9 cellular contexts compared by ENCODE assay signal in the genomic region with DNA sequence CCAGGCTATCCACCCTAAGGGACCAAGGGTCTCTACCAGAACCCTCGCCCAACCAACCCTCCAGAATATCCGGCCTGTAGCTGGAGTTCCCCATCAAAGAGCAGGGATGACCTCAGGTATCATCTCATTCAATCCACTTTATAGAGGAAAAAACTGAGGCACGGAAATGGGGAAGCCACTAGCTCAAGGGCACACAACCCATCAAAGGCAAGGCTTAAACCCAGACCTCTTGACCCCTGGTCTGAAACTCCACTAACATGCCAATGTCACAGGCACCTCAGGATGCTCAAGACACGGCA. TPM values are rescaled to one million over a fixed set of nuclear protein-coding genes. Genes with fewer than 3 reads are reported as not detected.
DNase-seq lines count a peak whose midpoint lies in the region; ATAC-seq, FAIRE-seq and TF ChIP-seq lines count a peak whose summit lies in the region.
"Had no signal": no experiment of that assay in that cellular context is flagged by ENCODE, and none has a peak within 500 bp of the region (broad histone marks: within the 10 kb centered on the region; RNA-seq: fewer than 3 reads in every experiment).

No MANE protein-coding gene starts in this region.

- no peak overlapping the region for H3K14ac ChIP-seq in neuronal stem cell (ENCODE audit: low read length)

- peaks cover 5% of the 10 kb centered on the region for H3K36me3 ChIP-seq in CD4-positive, CD25-positive, alpha-beta regulatory T cell (ENCODE audit: control insufficient read depth, insufficient read depth, low read length)
- H3K36me3 ChIP-seq in OCI-LY3 (replicated peaks; ENCODE audit: low read depth, low read length) (peaks cover 16% of the 10 kb centered on the region), endodermal cell (ENCODE audit: control insufficient read depth, insufficient read depth, low read length) (peaks cover 18% of the 10 kb centered on the region), neuronal stem cell (replicated peaks in 1 of 2; ENCODE audit: control insufficient read depth in 2 of 2, insufficient read depth in 2 of 2, low read length in 2 of 2) (peaks cover 4 to 30% of the 10 kb centered on the region in 2 donors)

- H3K4me1 ChIP-seq in CD4-positive, CD25-positive, alpha-beta regulatory T cell (ENCODE audit: control insufficient read depth, insufficient read depth, low read length, poor library complexity, severe bottlenecking), result peaks cover 43% of the 10 kb centered on the region
- H3K4me1 ChIP-seq in OCI-LY3 (ENCODE audit: low read length) (peaks cover 30% of the 10 kb centered on the region), endodermal cell (ENCODE audit: control insufficient read depth, insufficient read depth, low read length) (peaks cover 7% of the 10 kb centered on the region), neuronal stem cell (ENCODE audit: control insufficient read depth in 2 of 2, insufficient read depth in 1 of 2, low read depth in 1 of 2, low read length in 2 of 2) (peaks cover 19 to 23% of the 10 kb centered on the region in 2 donors)

- peak overlapping the region; percentile 53 for H3K18ac ChIP-seq in neuronal stem cell (ENCODE audit: low read length)

- no peaks in the 10 kb centered on the region for H3K27me3 ChIP-seq in CD4-positive, CD25-positive, alpha-beta regulatory T cell (ENCODE audit: control insufficient read depth, insufficient read depth, low read length)
- H3K27me3 ChIP-seq in OCI-LY3 (ENCODE audit: low read depth, low read length) (no peaks in the 10 kb centered on the region), endodermal cell (ENCODE audit: control insufficient read depth, insufficient read depth, low read length, poor library complexity, severe bottlenecking) (no peaks in the 10 kb centered on the region), neuronal stem cell (ENCODE audit: control insufficient read depth in 3 of 3, insufficient read depth in 3 of 3, low read depth in 1 of 3, low read length in 3 of 3) (no peaks in the 10 kb centered on the region)

- H3K9me3 Mint-ChIP-seq in CD4-positive, CD25-positive, alpha-beta regulatory T cell, result no peaks in the 10 kb centered on the region
- no peaks in the 10 kb centered on the region for H3K9me3 Mint-ChIP-seq in endodermal cell

- H2BK120ac ChIP-seq in neuronal stem cell (ENCODE audit: low read depth, low read length), result no peak overlapping the region

- peak overlapping the region; percentile 72 for H3K27ac ChIP-seq in CD4-positive, CD25-positive, alpha-beta regulatory T cell (ENCODE audit: insufficient read depth, low read length, poor library complexity, severe bottlenecking)
- no peak overlapping the region for H3K27ac ChIP-seq in OCI-LY3 (ENCODE audit: low read length)
- no peak overlapping the region for H3K27ac ChIP-seq in endodermal cell (ENCODE audit: low read depth, low read length)
- no peak overlapping the region for H3K27ac ChIP-seq in neuronal stem cell (replicated peaks; ENCODE audit: low read length)

- no peak for ATAC-seq in CD4-positive, CD25-positive, alpha-beta regulatory T cell (ENCODE audit: low read depth in 2 of 2)
- ATAC-seq in GM19023 (IDR thresholded peaks at IDR 0.05; ENCODE audit: unreplicated experiment), result no peak
- ATAC-seq in left lobe of liver, result no peak

- no peak overlapping the region for H2BK15ac ChIP-seq in neuronal stem cell (ENCODE audit: low read length)

- peak overlapping the region; percentile 5 for H3K23ac ChIP-seq in neuronal stem cell (ENCODE audit: low read depth, low read length, poor library complexity)

- FAIRE-seq in RCC 7860 (lab: Jason Lieb, UNC), result no peak

- peak overlapping the region; percentile 83 for H3K4me3 ChIP-seq in CD4-positive, CD25-positive, alpha-beta regulatory T cell (ENCODE audit: low read depth, low read length)
- H3K4me3 ChIP-seq in OCI-LY3 (ENCODE audit: low read length) (peak overlapping the region; percentile 97), endodermal cell (ENCODE audit: low read length) (peak overlapping the region; percentile 93), neuronal stem cell (ENCODE audit: low read length in 2 of 2) (peak overlapping the region; percentile 82 to 87)

- peaks cover 12% of the 10 kb centered on the region for H3K36me3 Mint-ChIP-seq in CD4-positive, CD25-positive, alpha-beta regulatory T cell
- H3K36me3 Mint-ChIP-seq in endodermal cell (ENCODE audit: low read depth), result peaks cover 19% of the 10 kb centered on the region

- H3K27me3 Mint-ChIP-seq in CD4-positive, CD25-positive, alpha-beta regulatory T cell, result no peaks in the 10 kb centered on the region
- no peaks in the 10 kb centered on the region for H3K27me3 Mint-ChIP-seq in endodermal cell (ENCODE audit: insufficient read depth)

- peak overlapping the region; percentile 81 to 95 (median 87) for H3K4me3 Mint-ChIP-seq in CD4-positive, CD25-positive, alpha-beta regulatory T cell
- peak overlapping the region; percentile 70 for H3K4me3 Mint-ChIP-seq in endodermal cell

- H2AK5ac ChIP-seq in neuronal stem cell (ENCODE audit: low read depth, low read length), result no peak overlapping the region

- H4K8ac ChIP-seq in neuronal stem cell (ENCODE audit: low read depth, low read length), result no peak overlapping the region

- TF ChIP-seq CTCF in OCI-LY3 (IDR thresholded peaks at IDR 0.05; ENCODE audit: low read depth, low read length) (no peak), endodermal cell (conservative IDR thresholded peaks at IDR 0.05) (no peak)

- peaks cover 52% of the 10 kb centered on the region for H3K79me2 ChIP-seq in OCI-LY3 (ENCODE audit: low read length)

- no peak overlapping the region for H2BK5ac ChIP-seq in neuronal stem cell (ENCODE audit: low read length)

- DNase-seq in CD4-positive, CD25-positive, alpha-beta regulatory T cell, result no peak
- DNase-seq in endodermal cell (no peak), neuronal stem cell (ENCODE audit: low spot score) (no peak), NCI-H2227 (lab: John Stamatoyannopoulos, UW; ENCODE audit: unreplicated experiment) (no peak), left lobe of liver (ENCODE audit: low spot score) (no peak), RCC 7860 (ENCODE audit: low spot score) (no peak)

- peak overlapping the region; percentile 91 for H2BK12ac ChIP-seq in neuronal stem cell (ENCODE audit: low read length)

- WGBS in endodermal cell (ENCODE audit: insufficient coverage in 1 of 2, insufficient read length in 1 of 2), 2 experiments, result 38 to 68% methylated on average over 2 to 4 of the region's 4 CpGs
- no CpG with 5 or more reads among the region's 4 CpGs for WGBS in neuronal stem cell (ENCODE audit: extremely low coverage in 2 of 2, insufficient read length in 2 of 2, insufficient replicate concordance in 1 of 2), 2 donors

- H4K91ac ChIP-seq in neuronal stem cell (ENCODE audit: low read depth, low read length, poor library complexity), result no peak overlapping the region

- H2AFZ ChIP-seq in OCI-LY3 (ENCODE audit: low read depth, low read length) (no peak overlapping the region), neuronal stem cell (ENCODE audit: low read length) (no peak overlapping the region)

- H3K4me2 ChIP-seq in OCI-LY3 (ENCODE audit: low read length) (peak overlapping the region; percentile 99), neuronal stem cell (ENCODE audit: insufficient read depth, low read length, poor library complexity, severe bottlenecking) (peak overlapping the region; percentile 95)

- H4K20me1 ChIP-seq in OCI-LY3 (ENCODE audit: insufficient read depth, low read length), result peaks cover 24% of the 10 kb centered on the region

- peaks cover 10% of the 10 kb centered on the region for H3K79me1 ChIP-seq in neuronal stem cell (ENCODE audit: low read depth, low read length)

- H3K9ac ChIP-seq in OCI-LY3 (ENCODE audit: low read length) (peak overlapping the region; percentile 80), endodermal cell (ENCODE audit: extremely low read depth, low read length, poor library complexity, severe bottlenecking) (peak overlapping the region; percentile 38), neuronal stem cell (ENCODE audit: low read depth, low read length, poor library complexity) (peak overlapping the region; percentile 87)

- peaks cover 6 to 66% (median 44%) of the 10 kb centered on the region in 4 donors for H3K4me1 Mint-ChIP-seq in CD4-positive, CD25-positive, alpha-beta regulatory T cell
- H3K4me1 Mint-ChIP-seq in endodermal cell, result peaks cover 36% of the 10 kb centered on the region

- no peak overlapping the region for H3K4ac ChIP-seq in neuronal stem cell (ENCODE audit: low read length)

- H3K9me3 ChIP-seq in CD4-positive, CD25-positive, alpha-beta regulatory T cell (ENCODE audit: control insufficient read depth in 2 of 2, low read length in 2 of 2), result no peaks in the 10 kb centered on the region
- no peaks in the 10 kb centered on the region for H3K9me3 ChIP-seq in OCI-LY3 (ENCODE audit: insufficient read depth, low read length)
- no peaks in the 10 kb centered on the region for H3K9me3 ChIP-seq in endodermal cell (ENCODE audit: control insufficient read depth, low read length)
- H3K9me3 ChIP-seq in neuronal stem cell (replicated peaks in 1 of 2; ENCODE audit: control insufficient read depth in 2 of 2, insufficient read depth in 1 of 2, low read depth in 1 of 2, low read length in 2 of 2), result no peaks in the 10 kb centered on the region

- H3K27ac Mint-ChIP-seq in CD4-positive, CD25-positive, alpha-beta regulatory T cell, result peak overlapping the region; percentile 72 to 84 (median 80)
- H3K27ac Mint-ChIP-seq in endodermal cell, result no peak overlapping the region

RNA-seq across cellular contexts. Expression of gene TBC1D10B, which starts 1.6 kb away (rescaled TPM):
- total RNA-seq in CD4-positive, CD25-positive, alpha-beta regulatory T cell, result 32.2 TPM
- 10 to 100 TPM in 1 of 4 donors, 1 to 10 TPM in 3; 7.1 to 11.7 (median 8.2) TPM for polyA plus RNA-seq in CD4-positive, CD25-positive, alpha-beta regulatory T cell
- 10 to 100 TPM; 30.7 to 36.3 TPM for total RNA-seq in endodermal cell
- polyA plus RNA-seq in endodermal cell (2013, experiment 1 of 2), result 32.4 TPM
- polyA plus RNA-seq in endodermal cell (2013, experiment 2 of 2), result 27.8 TPM
- polyA plus RNA-seq in neuronal stem cell (2013, experiment 1 of 2), result 18.4 TPM
- polyA plus RNA-seq in neuronal stem cell (2013, experiment 2 of 2), result 16.8 TPM
- total RNA-seq in left lobe of liver, result 14.1 TPM

RNA-seq across cellular contexts. Expression of gene MYL11, which starts 5.9 kb away (rescaled TPM):
- total RNA-seq in CD4-positive, CD25-positive, alpha-beta regulatory T cell, result 4.1 TPM
- polyA plus RNA-seq in CD4-positive, CD25-positive, alpha-beta regulatory T cell, result 1 to 10 TPM in 1 of 4 donors, not detected in 3; 1.7 TPM
- 1 to 10 TPM in 1 of 2 donors, not detected in 1; 1.2 TPM for total RNA-seq in endodermal cell
- 0.64 TPM for polyA plus RNA-seq in endodermal cell (2013, experiment 1 of 2)
- polyA plus RNA-seq in endodermal cell (2013, experiment 2 of 2), result 0.62 TPM
- 4.7 TPM for polyA plus RNA-seq in neuronal stem cell (2013, experiment 1 of 2)
- polyA plus RNA-seq in neuronal stem cell (2013, experiment 2 of 2), result 4.6 TPM
- total RNA-seq in left lobe of liver, result not detected
- total RNA-seq: T-helper 2 cell treated with Interferon-gamma antibody and Interleukin-4, amounts not matched to agents 100 ng/mL and 5 ng/mL, for 36 hours had no signal

RNA-seq across cellular contexts. Expression of gene SEPTIN1, which starts 13.6 kb away (rescaled TPM):
- total RNA-seq in CD4-positive, CD25-positive, alpha-beta regulatory T cell, result 198 TPM
- 100 to 1,000 TPM; 157 to 205 (median 170) TPM for polyA plus RNA-seq in CD4-positive, CD25-positive, alpha-beta regulatory T cell
- total RNA-seq in endodermal cell (1 to 10 TPM; 1.1 to 2.3 TPM), left lobe of liver (1.4 TPM)
- 3.3 TPM for polyA plus RNA-seq in endodermal cell (2013, experiment 1 of 2)
- 2.0 TPM for polyA plus RNA-seq in endodermal cell (2013, experiment 2 of 2)
- polyA plus RNA-seq in neuronal stem cell (2013, experiment 1 of 2), result 3.9 TPM
- 3.4 TPM for polyA plus RNA-seq in neuronal stem cell (2013, experiment 2 of 2)

RNA-seq across cellular contexts. Expression of gene CD2BP2, which starts 13.6 kb away (rescaled TPM):
- 46.7 TPM for total RNA-seq in CD4-positive, CD25-positive, alpha-beta regulatory T cell
- polyA plus RNA-seq in CD4-positive, CD25-positive, alpha-beta regulatory T cell, result 10 to 100 TPM; 33.5 to 42.1 (median 37.2) TPM
- total RNA-seq in endodermal cell, result 10 to 100 TPM; 75.4 to 76.0 TPM
- polyA plus RNA-seq in endodermal cell (2013, experiment 1 of 2), result 39.8 TPM
- polyA plus RNA-seq in endodermal cell (2013, experiment 2 of 2), result 35.9 TPM
- polyA plus RNA-seq in neuronal stem cell (2013, experiment 1 of 2), result 31.1 TPM
- 30.6 TPM for polyA plus RNA-seq in neuronal stem cell (2013, experiment 2 of 2)
- 15.4 TPM for total RNA-seq in left lobe of liver

RNA-seq across cellular contexts. Expression of gene ZNF48, which starts 26.5 kb away (rescaled TPM):
- 6.0 TPM for total RNA-seq in CD4-positive, CD25-positive, alpha-beta regulatory T cell
- 1 to 10 TPM; 4.5 to 8.0 (median 6.7) TPM for polyA plus RNA-seq in CD4-positive, CD25-positive, alpha-beta regulatory T cell
- total RNA-seq in endodermal cell (10 to 100 TPM; 40.1 to 58.4 TPM), left lobe of liver (5.4 TPM)
- polyA plus RNA-seq in endodermal cell (2013, experiment 1 of 2), result 66.8 TPM
- 70.0 TPM for polyA plus RNA-seq in endodermal cell (2013, experiment 2 of 2)
- 22.2 TPM for polyA plus RNA-seq in neuronal stem cell (2013, experiment 1 of 2)
- 21.3 TPM for polyA plus RNA-seq in neuronal stem cell (2013, experiment 2 of 2)

Comparison
In these comparisons a context has a peak if more than half of its experiments do, and no peak if none do; other contexts are left out.
1. RNA of gene SEPTIN1, which starts 13.6 kb away (total RNA-seq): 198 TPM in CD4-positive, CD25-positive, alpha-beta regulatory T cell (single experiment); 1.1 to 2.3 TPM in endodermal cell and 1.4 TPM in left lobe of liver (single experiment); every median in the first group is over 10 times any median in the second.
2. Peak in every context shown above with its lines, with median percentiles within 50 percentile points of each other: H3K4me3 ChIP-seq and H3K9ac ChIP-seq.